In the genomic region with DNA sequence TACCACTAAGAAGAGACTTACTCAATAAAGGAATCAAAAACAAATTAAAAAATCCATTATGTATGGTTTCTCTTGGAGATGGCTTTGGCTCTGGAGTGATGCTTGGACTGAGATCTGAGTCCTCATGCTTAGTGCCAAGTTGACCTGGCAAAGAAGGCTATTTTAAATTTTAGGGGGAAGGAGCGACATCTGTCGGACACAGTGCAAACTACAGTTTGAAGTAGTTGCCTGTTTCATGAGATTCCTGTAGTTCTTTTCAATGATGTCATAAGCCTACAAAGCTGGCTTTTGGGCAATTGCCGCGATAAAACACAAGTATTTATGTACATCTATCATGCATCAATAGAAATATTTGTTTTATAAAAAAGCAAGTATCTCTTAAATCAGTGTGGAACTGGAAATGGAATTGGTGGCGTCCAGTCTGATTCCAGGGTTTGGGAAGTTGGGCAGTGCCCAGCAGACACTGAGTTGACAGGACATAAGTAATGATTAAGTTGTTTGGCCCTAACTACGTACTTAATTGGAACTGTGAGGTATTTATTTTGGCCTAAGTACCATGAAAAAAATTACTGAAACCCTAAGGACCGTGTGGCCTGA, we compare ENCODE assay signal across 1 cellular context.
TF ChIP-seq lines count a peak whose summit lies in the region.

No MANE protein-coding gene starts in this region.

TF ChIP-seq in endothelial cell of umbilical vein, 7 proteins besides CTCF, POLR2A, EP300 and RAD21:
- TF ChIP-seq, protein P1, sequence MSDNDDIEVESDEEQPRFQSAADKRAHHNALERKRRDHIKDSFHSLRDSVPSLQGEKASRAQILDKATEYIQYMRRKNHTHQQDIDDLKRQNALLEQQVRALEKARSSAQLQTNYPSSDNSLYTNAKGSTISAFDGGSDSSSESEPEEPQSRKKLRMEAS (IDR thresholded peaks at IDR 0.05; ENCODE audit: insufficient read depth, insufficient read length): no peak
- TF ChIP-seq POLR2AphosphoS5 (IDR thresholded peaks at IDR 0.05; ENCODE audit: insufficient read depth, low read depth, low read length): no peak
- TF ChIP-seq GATA2 (IDR thresholded peaks at IDR 0.05; ENCODE audit: insufficient read depth, insufficient read length, low read depth, low read length): no peak
- no peak for TF ChIP-seq EZH2 (IDR thresholded peaks at IDR 0.05; ENCODE audit: borderline replicate concordance, low read depth, low read length, severe bottlenecking)
- no peak for TF ChIP-seq MYC (IDR thresholded peaks at IDR 0.05; ENCODE audit: low read depth, low read length)
- no peak for TF ChIP-seq JUN (IDR thresholded peaks at IDR 0.05; ENCODE audit: borderline replicate concordance, insufficient read depth, insufficient read length, low read depth)
- no peak for TF ChIP-seq FOS (IDR thresholded peaks at IDR 0.05; ENCODE audit: borderline replicate concordance, insufficient read depth, low read length)
TF ChIP-seq in endothelial cell of umbilical vein: peak in this region for 0.
